Comparison of ENCODE assay signal across 18 cellular contexts in genomic region chr2:200259577-200259957, GRCh38. TPM values are rescaled to one million over a fixed set of nuclear protein-coding genes. Genes with fewer than 3 reads are reported as not detected.
A peak's percentile ranks its signal among the peaks of the same experiment; 100 is the strongest.
DNase-seq lines count a peak whose midpoint lies in the region; ATAC-seq, FAIRE-seq and TF ChIP-seq lines count a peak whose summit lies in the region.
"Had no signal": no experiment of that assay in that cellular context is flagged by ENCODE, and none has a peak within 500 bp of the region (broad histone marks: within the 10 kb centered on the region; RNA-seq: fewer than 3 reads in every experiment).

No MANE protein-coding gene starts in this region.

- H4K12ac ChIP-seq in trophoblast cell (ENCODE audit: low read depth, low read length) = no peak overlapping the region

- no peak overlapping the region for H3K14ac ChIP-seq in trophoblast cell (ENCODE audit: low read length)

- no peaks in the 10 kb centered on the region for H4K20me1 ChIP-seq in GM23338 (replicated peaks; ENCODE audit: insufficient read depth)

- no peaks in the 10 kb centered on the region for H3K79me1 ChIP-seq in trophoblast cell (ENCODE audit: low read length)

- no peak overlapping the region for H2BK12ac ChIP-seq in trophoblast cell (ENCODE audit: low read length)

- H3K36me3 Mint-ChIP-seq in GM23338 (ENCODE audit: low read depth) = peaks cover 8% of the 10 kb centered on the region
- H3K36me3 Mint-ChIP-seq: naive B cell had no signal

- H3K9me3 Mint-ChIP-seq in GM23338 = peaks cover 15% of the 10 kb centered on the region; the same call in 2 of the 3 replicates

- peaks cover 25% of the 10 kb centered on the region for H3K9me2 ChIP-seq in GM23338 (ENCODE audit: insufficient read depth)

- no peak overlapping the region for H4K8ac ChIP-seq in trophoblast cell (ENCODE audit: low read depth, low read length)

- H2BK120ac ChIP-seq in trophoblast cell (ENCODE audit: insufficient read depth, low read length, poor library complexity) = no peak overlapping the region

- WGBS in trophoblast cell (ENCODE audit: extremely low coverage, insufficient coverage, insufficient read length) = no CpG with 5 or more reads among the region's 5 CpGs

- peaks cover 2% of the 10 kb centered on the region for H3K9me3 ChIP-seq in trophoblast cell (ENCODE audit: insufficient read depth, low read depth, low read length)
- H3K9me3 ChIP-seq: adrenal gland had no signal

- no peak for ATAC-seq in GM23338
- ATAC-seq in GM21423 (IDR thresholded peaks at IDR 0.05; ENCODE audit: unreplicated experiment) = no peak
- no peak for ATAC-seq in HG03521 (IDR thresholded peaks at IDR 0.05; ENCODE audit: unreplicated experiment)

- H3K36me3 ChIP-seq in GM23338 (ENCODE audit: insufficient read depth) (no peaks in the 10 kb centered on the region), trophoblast cell (ENCODE audit: control insufficient read depth in 1 of 2, insufficient read depth in 2 of 2, low read length in 2 of 2) (no peaks in the 10 kb centered on the region)
- H3K36me3 ChIP-seq: adrenal gland had no signal

- H2AFZ ChIP-seq in GM23338 (peak overlapping the region; percentile 96; the same call in 1 of the 2 replicates), trophoblast cell (ENCODE audit: insufficient read depth, low read length, poor library complexity) (no peak overlapping the region)

- no peak overlapping the region for H3K4me3 Mint-ChIP-seq in GM23338
- H3K4me3 Mint-ChIP-seq: B cell, naive B cell had no signal

- DNase-seq in GM23338 (ENCODE audit: low spot score) (no peak), NCI-H345 treated with DMSO at 0.1 percent for 48 hours (lab: John Stamatoyannopoulos, UW; ENCODE audit: unreplicated experiment) (peak; percentile 83), epithelial cell of prostate (ENCODE audit: low read depth, low spot score) (peak; percentile 87), trophoblast cell (peak; percentile 15 to 81), GM19239 (ENCODE audit: insufficient read length, low spot score) (no peak), AG20443 (ENCODE audit: low spot score) (no peak)
- DNase-seq: activated CD4-positive, alpha-beta T cell treated with anti-CD3 and anti-CD28 coated beads for 4 hours; activated effector memory CD4-positive, alpha-beta T cell treated with Interleukin-2 at 50 U/mL for 16 hours; adrenal gland; DMS 273 treated with DMSO at 0.1 percent for 48 hours; dorsolateral prefrontal cortex; GOT3; naive B cell; NCI-H187 treated with DMSO at 0.1 percent for 48 hours had no signal

- peaks cover 7% of the 10 kb centered on the region for H3K27me3 Mint-ChIP-seq in GM23338 (ENCODE audit: insufficient read depth, low read depth, poor library complexity)
- H3K27me3 Mint-ChIP-seq: progenitor cell of endocrine pancreas had no signal

- TF ChIP-seq CTCF in GM23338 (conservative IDR thresholded peaks at IDR 0.05; ENCODE audit: low read depth in 2 of 2) = no peak

- H3K9ac ChIP-seq in trophoblast cell (ENCODE audit: low read length) = no peak overlapping the region

- H3K18ac ChIP-seq in trophoblast cell (ENCODE audit: low read length) = no peak overlapping the region

- no peak overlapping the region for H3K27ac ChIP-seq in GM23338 (ENCODE audit: low read depth)
- H3K27ac ChIP-seq in epithelial cell of prostate = peak overlapping the region; percentile 67
- H3K27ac ChIP-seq in trophoblast cell (ENCODE audit: low read depth, low read length) = no peak overlapping the region
- H3K27ac ChIP-seq: adrenal gland, dorsolateral prefrontal cortex had no signal

- H3K79me2 ChIP-seq in GM23338 (replicated peaks; ENCODE audit: insufficient read depth) (no peaks in the 10 kb centered on the region), trophoblast cell (ENCODE audit: control insufficient read depth, insufficient read depth, low read length, poor library complexity) (no peaks in the 10 kb centered on the region)

- no peak overlapping the region for H3K23ac ChIP-seq in trophoblast cell (ENCODE audit: low read length)

- H3K27me3 ChIP-seq in GM23338 (ENCODE audit: insufficient read depth) (no peaks in the 10 kb centered on the region), trophoblast cell (ENCODE audit: insufficient read depth, low read length) (no peaks in the 10 kb centered on the region)
- H3K27me3 ChIP-seq: adrenal gland, dorsolateral prefrontal cortex had no signal

- no peak overlapping the region for H2AK5ac ChIP-seq in trophoblast cell (ENCODE audit: low read length)

- H3K4ac ChIP-seq in trophoblast cell (ENCODE audit: low read depth, low read length) = no peak overlapping the region

- H3K4me3 ChIP-seq in GM23338 (no peak overlapping the region), trophoblast cell (ENCODE audit: low read depth, low read length) (no peak overlapping the region)
- H3K4me3 ChIP-seq: adrenal gland, dorsolateral prefrontal cortex had no signal

- no peak overlapping the region for H2BK5ac ChIP-seq in trophoblast cell (ENCODE audit: low read depth, low read length, poor library complexity)

- no peak overlapping the region for H3K27ac Mint-ChIP-seq in GM23338
- H3K27ac Mint-ChIP-seq: B cell, naive B cell, progenitor cell of endocrine pancreas had no signal

- H4K91ac ChIP-seq in trophoblast cell (ENCODE audit: low read depth, low read length) = no peak overlapping the region

- H3K4me2 ChIP-seq in GM23338 (no peak overlapping the region), trophoblast cell (ENCODE audit: low read length) (no peak overlapping the region)

- FAIRE-seq in GM19239 (lab: Jason Lieb, UNC) = no peak

- H3K4me1 Mint-ChIP-seq in GM23338 = peaks cover 18% of the 10 kb centered on the region; the same call in 2 of the 3 replicates
- H3K4me1 Mint-ChIP-seq: B cell, naive B cell had no signal

- no peaks in the 10 kb centered on the region for H3F3A ChIP-seq in GM23338 (replicated peaks; ENCODE audit: low read depth)

- H3K4me1 ChIP-seq in GM23338 (ENCODE audit: insufficient read depth) (0 out of 2 replicates have a peak, but pooled peaks cover 6% of the 10 kb centered on the region), trophoblast cell (ENCODE audit: control insufficient read depth in 1 of 2, insufficient read depth in 2 of 2, low read length in 2 of 2) (peaks cover 0 to 3% of the 10 kb centered on the region in 2 experiments)
- H3K4me1 ChIP-seq: adrenal gland had no signal

TF ChIP-seq in GM23338, 12 proteins besides CTCF, POLR2A, EP300 and RAD21 (continues in another document):
- TF ChIP-seq ZNF114 (CRISPR knock-in tag; IDR thresholded peaks at IDR 0.05) = no peak
- TF ChIP-seq NANOG (IDR thresholded peaks at IDR 0.05; ENCODE audit: borderline replicate concordance) = no peak
- TF ChIP-seq REST (IDR thresholded peaks at IDR 0.05; ENCODE audit: unreplicated experiment) = no peak
- no peak for TF ChIP-seq CREB1 (CRISPR knock-in tag; IDR thresholded peaks at IDR 0.05; ENCODE audit: low read depth)
- no peak for TF ChIP-seq ETS1 (IDR thresholded peaks at IDR 0.05)
- TF ChIP-seq ZNF331 (CRISPR knock-in tag; IDR thresholded peaks at IDR 0.05; ENCODE audit: low read depth) = no peak
- no peak for TF ChIP-seq STAT1 (IDR thresholded peaks at IDR 0.05; ENCODE audit: unreplicated experiment)
- no peak for TF ChIP-seq POLR2AphosphoS5 (IDR thresholded peaks at IDR 0.05; ENCODE audit: low read depth)

RNA-seq across cellular contexts. Expression of gene SPATS2L, which starts 46.9 kb away (rescaled TPM):
- 118 and 146 TPM in 2 replicates for total RNA-seq in GM23338 (2014; rRNA removed; shearing (Covaris generic))
- 154 and 263 TPM in 2 replicates for polyA plus RNA-seq in GM23338 (2016; fragmentation: Nextera tagmentation; extraction: Ambion mirVana)
- polyA plus RNA-seq in trophoblast cell (2013) = 338 and 348 TPM in 2 replicates

Comparison
In these comparisons a context has a peak if more than half of its experiments do, and no peak if none do; other contexts are left out.
1. DNase-seq: peak in NCI-H345 treated with DMSO at 0.1 percent for 48 hours (single experiment), epithelial cell of prostate (single experiment) and trophoblast cell (2 of 2); none in GM23338 (single experiment), GM19239 (single experiment) and AG20443 (single experiment).